8 cellular contexts compared by ENCODE assay signal in genomic region chr16:67935402-67936123, GRCh38. TPM values are rescaled to one million over a fixed set of nuclear protein-coding genes. Genes with fewer than 3 reads are reported as not detected.
DNase-seq lines count a peak whose midpoint lies in the region; ATAC-seq lines count a peak whose summit lies in the region.

No MANE protein-coding gene starts in this region.

- peak overlapping the region; percentile 99 for H3K4me3 Mint-ChIP-seq in activated CD4-positive, alpha-beta T cell treated with anti-CD3 and anti-CD28 coated beads, Interleukin-2, amount 10 ng/mL, durations not matched to agents 7 days and 5 days

- H3K4me1 Mint-ChIP-seq in activated CD4-positive, alpha-beta T cell treated with anti-CD3 and anti-CD28 coated beads, Interleukin-2, amount 10 ng/mL, durations not matched to agents 7 days and 5 days, result peaks cover 45% of the 10 kb centered on the region

- peak; percentile 51 to 96 (median 88) for DNase-seq in C1 segment of cervical spinal cord (lab: John Stamatoyannopoulos, UW)
- DNase-seq in NCI-H526 treated with DMSO at 0.1 percent for 48 hours (lab: John Stamatoyannopoulos, UW), result peak; percentile 87
- peak; percentile 97 for DNase-seq in activated CD4-positive, alpha-beta T cell treated with anti-CD3 and anti-CD28 coated beads, Interleukin-2, amount 10 ng/mL, durations not matched to agents 7 days and 5 days
- peak; percentile 33 for DNase-seq in cortex of kidney (lab: John Stamatoyannopoulos, UW)
- peak; percentile 99 for DNase-seq in left kidney (ENCODE audit: low read depth, low spot score)
- DNase-seq in stimulated activated CD4-positive, alpha-beta T cell treated with anti-CD3 and anti-CD28 coated beads, Interleukin-1b, Interleukin-23, amount 100 ng/mL, for 48 hours, result peak; percentile 97

- ATAC-seq in GM19351 (IDR thresholded peaks at IDR 0.05; ENCODE audit: unreplicated experiment) (peak; percentile 86), HG03520 (IDR thresholded peaks at IDR 0.05; ENCODE audit: unreplicated experiment) (peak; percentile 88)

- peak overlapping the region; percentile 93 for H3K27ac Mint-ChIP-seq in activated CD4-positive, alpha-beta T cell treated with anti-CD3 and anti-CD28 coated beads, Interleukin-2, amount 10 ng/mL, durations not matched to agents 7 days and 5 days

- POLR2A ChIA-PET in activated CD4-positive, alpha-beta T cell treated with anti-CD3 and anti-CD28 coated beads, Interleukin-2, amount 10 ng/mL, durations not matched to agents 7 days and 5 days (lab: Charles Lee), result interaction anchor here (0.6 to 1.2 kb wide), 2 partner anchors 43 to 454 kb away, joined by 3 to 6 read pairs; partner anchors contain the start of gene PSKH1

- CTCF ChIA-PET in activated CD4-positive, alpha-beta T cell treated with anti-CD3 and anti-CD28 coated beads, Interleukin-2, amount 10 ng/mL, durations not matched to agents 7 days and 5 days (lab: Charles Lee), result interaction anchor here (0.6 to 4.0 kb wide), 17 partner anchors 8 to 415 kb away, joined by 3 to 23 read pairs (median 3); partner anchors contain the start of gene PSKH1

- no peaks in the 10 kb centered on the region for H3K9me3 Mint-ChIP-seq in activated CD4-positive, alpha-beta T cell treated with anti-CD3 and anti-CD28 coated beads, Interleukin-2, amount 10 ng/mL, durations not matched to agents 7 days and 5 days

- H3K27me3 Mint-ChIP-seq in activated CD4-positive, alpha-beta T cell treated with anti-CD3 and anti-CD28 coated beads, Interleukin-2, amount 10 ng/mL, durations not matched to agents 7 days and 5 days, result no peaks in the 10 kb centered on the region

- H3K36me3 Mint-ChIP-seq in activated CD4-positive, alpha-beta T cell treated with anti-CD3 and anti-CD28 coated beads, Interleukin-2, amount 10 ng/mL, durations not matched to agents 7 days and 5 days (ENCODE audit: low read depth), result peaks cover 53% of the 10 kb centered on the region

RNA-seq across cellular contexts. Expression of gene PSMB10, which starts 1.1 kb away (rescaled TPM):
- 100 to 1,000 TPM; 214 to 288 TPM for total RNA-seq in activated CD4-positive, alpha-beta T cell treated with anti-CD3 and anti-CD28 coated beads, Interleukin-2, amount 10 ng/mL, durations not matched to agents 7 days and 5 days

RNA-seq across cellular contexts. Expression of gene CTRL, which starts 3.9 kb away (rescaled TPM):
- total RNA-seq in activated CD4-positive, alpha-beta T cell treated with anti-CD3 and anti-CD28 coated beads, Interleukin-2, amount 10 ng/mL, durations not matched to agents 7 days and 5 days, result 1 to 10 TPM; 7.2 to 9.4 TPM

RNA-seq across cellular contexts. Expression of gene LCAT, which starts 8.4 kb away (rescaled TPM):
- 10 to 100 TPM; 12.9 to 15.3 TPM for total RNA-seq in activated CD4-positive, alpha-beta T cell treated with anti-CD3 and anti-CD28 coated beads, Interleukin-2, amount 10 ng/mL, durations not matched to agents 7 days and 5 days

RNA-seq across cellular contexts. Expression of gene SLC12A4, which starts 32.9 kb away (rescaled TPM):
- total RNA-seq in activated CD4-positive, alpha-beta T cell treated with anti-CD3 and anti-CD28 coated beads, Interleukin-2, amount 10 ng/mL, durations not matched to agents 7 days and 5 days, result 10 to 100 TPM; 27.1 to 29.5 TPM

RNA-seq across cellular contexts. Expression of gene PSKH1, which starts 42.5 kb away (rescaled TPM):
- 10 to 100 TPM; 21.3 to 21.5 TPM for total RNA-seq in activated CD4-positive, alpha-beta T cell treated with anti-CD3 and anti-CD28 coated beads, Interleukin-2, amount 10 ng/mL, durations not matched to agents 7 days and 5 days

Comparison
In these comparisons a context has a peak if more than half of its experiments do, and no peak if none do; other contexts are left out.
1. Peak in every context shown above with its lines: DNase-seq and ATAC-seq.
2. DNase-seq: peak in every context shown above with its lines; median percentile 99 in left kidney; 97 in activated CD4-positive, alpha-beta T cell treated with anti-CD3 and anti-CD28 coated beads, Interleukin-2, amount 10 ng/mL, durations not matched to agents 7 days and 5 days; 97 in stimulated activated CD4-positive, alpha-beta T cell treated with anti-CD3 and anti-CD28 coated beads, Interleukin-1b, Interleukin-23, amount 100 ng/mL, for 48 hours; 88 in C1 segment of cervical spinal cord; 87 in NCI-H526 treated with DMSO at 0.1 percent for 48 hours; 33 in cortex of kidney.